Comparison of ENCODE assay signal across 8 cellular contexts in the genomic region with DNA sequence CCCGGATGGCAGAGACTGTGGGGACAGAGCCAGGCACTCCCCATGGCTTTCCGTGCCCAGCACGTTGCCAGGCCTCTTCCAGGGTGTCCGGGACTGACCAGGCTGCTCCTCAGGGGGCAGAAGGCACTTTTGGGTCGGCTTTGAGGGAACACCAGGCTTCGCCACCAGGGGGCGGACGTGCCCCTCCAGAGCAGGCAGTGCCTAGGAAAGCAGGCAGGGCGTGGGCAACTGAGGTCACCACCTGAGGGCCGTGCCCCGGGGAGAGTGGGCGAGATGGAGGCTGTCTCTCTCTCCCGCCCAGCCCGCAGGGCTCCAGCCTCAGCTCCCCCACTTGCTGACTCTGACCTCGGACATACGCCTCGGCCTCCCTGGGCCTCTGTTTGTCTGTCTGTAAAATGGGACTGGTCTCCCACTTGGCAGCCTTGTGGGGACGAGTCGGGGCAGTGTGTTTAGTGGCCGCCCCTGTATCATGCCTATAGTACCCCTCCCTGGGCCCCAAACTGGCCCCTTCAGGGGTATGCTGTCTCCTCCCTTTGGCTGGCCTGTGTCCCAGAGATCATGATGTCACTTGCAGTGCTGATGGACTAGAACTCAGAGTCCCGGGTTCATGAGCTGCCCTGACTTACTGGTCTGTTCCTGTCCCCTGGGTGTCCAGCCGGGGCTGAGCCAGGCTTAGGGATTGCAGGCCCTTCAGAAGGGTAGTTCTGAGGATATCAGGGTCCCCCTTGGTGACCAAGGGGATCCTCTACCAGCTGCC. TPM values are rescaled to one million over a fixed set of nuclear protein-coding genes. Genes with fewer than 3 reads are reported as not detected.
DNase-seq lines count a peak whose midpoint lies in the region; ATAC-seq and FAIRE-seq lines count a peak whose summit lies in the region.

No MANE protein-coding gene starts in this region.

- H3K9me3 ChIP-seq in small intestine (ENCODE audit: control insufficient read depth, low read depth) = no peaks in the 10 kb centered on the region

- no peaks in the 10 kb centered on the region for H3K27me3 ChIP-seq in small intestine (ENCODE audit: control insufficient read depth in 2 of 2, insufficient read depth in 2 of 2, low read length in 2 of 2)

- ATAC-seq in GM19467 (IDR thresholded peaks at IDR 0.05; ENCODE audit: unreplicated experiment) = no peak
- no peak for ATAC-seq in HG02623 (IDR thresholded peaks at IDR 0.05; ENCODE audit: unreplicated experiment)

- 21 to 30% (median 22%) methylated on average over 20 to 22 of the region's 22 CpGs for WGBS in small intestine, 3 donors

- no peaks in the 10 kb centered on the region for H3K4me1 ChIP-seq in small intestine (ENCODE audit: control insufficient read depth in 2 of 2, insufficient read depth in 1 of 2, low read depth in 1 of 2, low read length in 1 of 2)

- DNase-seq in DMS53 treated with DMSO at 0.1 percent for 48 hours (lab: John Stamatoyannopoulos, UW; ENCODE audit: unreplicated experiment) = peak; percentile 19
- peak; percentile 50 for DNase-seq in Jurkat, Clone E6-1 (ENCODE audit: low read depth, low spot score)
- peak; percentile 87 for DNase-seq in T-helper 9 cell
- DNase-seq in amygdala (lab: John Stamatoyannopoulos, UW) = peak in 34 of 56 donors; percentile 4 to 76 (median 28)
- DNase-seq in hepatic stellate cell (ENCODE audit: low spot score) = peak; percentile 85
- peak; percentile 69 for DNase-seq in small intestine

- no peaks in the 10 kb centered on the region for H3K36me3 ChIP-seq in small intestine (ENCODE audit: control insufficient read depth in 2 of 2, insufficient read depth in 2 of 2, low read length in 2 of 2)

- FAIRE-seq in small intestine (lab: Jason Lieb, UNC) = no peak

- no peak overlapping the region for H3K27ac ChIP-seq in small intestine (ENCODE audit: low read depth in 1 of 2, low read length in 1 of 2)

- H3K4me3 ChIP-seq in Jurkat, Clone E6-1 (ENCODE audit: low read length) = no peak overlapping the region
- H3K4me3 ChIP-seq in small intestine (ENCODE audit: low read depth in 1 of 2, low read length in 2 of 2) = no peak overlapping the region

RNA-seq across cellular contexts. Expression of a gene that starts 4.4 kb away (rescaled TPM):
- 19.0 TPM for polyA plus RNA-seq in Jurkat, Clone E6-1 (2012; ENCODE audit: insufficient read depth, insufficient read length)
- polyA plus RNA-seq in small intestine = 10 to 100 TPM; 37.0 to 80.5 (median 73.1) TPM

RNA-seq across cellular contexts. Expression of a gene that starts 54.8 kb away (rescaled TPM):
- not detected for polyA plus RNA-seq in Jurkat, Clone E6-1 (2012; ENCODE audit: insufficient read depth, insufficient read length)
- polyA plus RNA-seq in small intestine = 10 to 100 TPM in 1 of 3 donors, 1 to 10 TPM in 2; 1.6 to 11.9 (median 6.8) TPM

Comparison
In these comparisons a context has a peak if more than half of its experiments do, and no peak if none do; other contexts are left out.
1. DNase-seq: peak in every context shown above with its lines; median percentile 87 in T-helper 9 cell; 85 in hepatic stellate cell; 69 in small intestine; 50 in Jurkat, Clone E6-1; 28 in amygdala; 19 in DMS53 treated with DMSO at 0.1 percent for 48 hours.